8 cellular contexts compared by ENCODE assay signal in genomic region chr10:58064714-58065528, GRCh38.
DNase-seq lines count a peak whose midpoint lies in the region; ATAC-seq and TF ChIP-seq lines count a peak whose summit lies in the region.

No MANE protein-coding gene starts in this region.

- no peaks in the 10 kb centered on the region for H3K9me3 Mint-ChIP-seq in naive B cell

- no peak overlapping the region for H3K4me3 ChIP-seq in HFF-Myc (replicated peaks; ENCODE audit: low read depth, low read length)
- H3K4me3 ChIP-seq in OCI-LY1 (ENCODE audit: low read depth, low read length, poor library complexity, severe bottlenecking), result no peak overlapping the region
- no peak overlapping the region for H3K4me3 ChIP-seq in ectodermal cell (ENCODE audit: insufficient read depth, low read depth, low read length)

- H3K27me3 ChIP-seq in OCI-LY1 (ENCODE audit: insufficient read depth, low read length) (no peaks in the 10 kb centered on the region), ectodermal cell (ENCODE audit: control insufficient read depth, insufficient read depth, low read length, poor library complexity, severe bottlenecking) (no peaks in the 10 kb centered on the region)

- DNase-seq in NOMO-1 treated with DMSO at 0.1 percent for 48 hours (lab: John Stamatoyannopoulos, UW; ENCODE audit: unreplicated experiment) (peak; percentile 15), NOMO-1 (lab: John Stamatoyannopoulos, UW; ENCODE audit: unreplicated experiment in 2 of 2) (no peak), HFF-Myc (ENCODE audit: extremely low read depth, low read depth) (peak; percentile 42), naive B cell (peak; percentile 2)

- H3K4me1 Mint-ChIP-seq in naive B cell, result no peaks in the 10 kb centered on the region

- H3K36me3 ChIP-seq in OCI-LY1 (ENCODE audit: insufficient read depth, low read length) (no peaks in the 10 kb centered on the region), ectodermal cell (ENCODE audit: control insufficient read depth, insufficient read depth, low read length) (no peaks in the 10 kb centered on the region)

- H2AFZ ChIP-seq in OCI-LY1 (ENCODE audit: low read length), result no peak overlapping the region

- H3K9ac ChIP-seq in OCI-LY1 (ENCODE audit: low read length), result no peak overlapping the region

- H3K9me2 ChIP-seq in OCI-LY1 (ENCODE audit: low read depth, low read length), result no peaks in the 10 kb centered on the region

- H3K27ac ChIP-seq in OCI-LY1 (ENCODE audit: low read depth, low read length, poor library complexity, severe bottlenecking) (no peak overlapping the region), ectodermal cell (ENCODE audit: insufficient read depth, low read depth, low read length, poor library complexity, severe bottlenecking) (peak overlapping the region; percentile 36)

- H3K9me3 ChIP-seq in OCI-LY1 (ENCODE audit: low read length) (no peaks in the 10 kb centered on the region), ectodermal cell (ENCODE audit: control insufficient read depth, low read length) (no peaks in the 10 kb centered on the region)

- peaks cover 8 to 19% (median 17%) of the 10 kb centered on the region in 3 donors for H3K27me3 Mint-ChIP-seq in naive B cell

- H3K4me1 ChIP-seq in OCI-LY1 (ENCODE audit: insufficient read depth, low read length, severe bottlenecking) (no peaks in the 10 kb centered on the region), ectodermal cell (ENCODE audit: control insufficient read depth, insufficient read depth, low read length) (peaks cover 3% of the 10 kb centered on the region)

- H3K36me3 Mint-ChIP-seq in naive B cell, result no peaks in the 10 kb centered on the region

- 59 to 64% methylated on average over 3 to 4 of the region's 4 CpGs for WGBS in ectodermal cell, 2 experiments

- H3K27ac Mint-ChIP-seq in naive B cell, result no peak overlapping the region

- ATAC-seq in naive B cell (ENCODE audit: low read depth in 2 of 2), result no peak
- no peak for ATAC-seq in GM21381 (IDR thresholded peaks at IDR 0.05; ENCODE audit: unreplicated experiment)
- ATAC-seq in HG03039 (IDR thresholded peaks at IDR 0.05; ENCODE audit: unreplicated experiment), result no peak

- TF ChIP-seq CTCF in HFF-Myc (IDR thresholded peaks at IDR 0.05; ENCODE audit: low read depth, low read length, missing control alignments) (peak; percentile 81), OCI-LY1 (IDR thresholded peaks at IDR 0.05; ENCODE audit: low read length) (peak; percentile 55)

- H4K20me1 ChIP-seq in OCI-LY1 (ENCODE audit: insufficient read depth, low read length), result no peaks in the 10 kb centered on the region

- no peak overlapping the region for H3K4me2 ChIP-seq in OCI-LY1 (ENCODE audit: low read length)

- no peak overlapping the region for H3K4me3 Mint-ChIP-seq in naive B cell

- no peaks in the 10 kb centered on the region for H3F3A ChIP-seq in OCI-LY1 (ENCODE audit: insufficient read depth, low read length)

- no peaks in the 10 kb centered on the region for H3K79me2 ChIP-seq in OCI-LY1 (ENCODE audit: insufficient read depth, low read length)

Comparison
In these comparisons a context has a peak if more than half of its experiments do, and no peak if none do; other contexts are left out.
1. DNase-seq: peak in NOMO-1 treated with DMSO at 0.1 percent for 48 hours (single experiment), HFF-Myc (single experiment) and naive B cell (single experiment); none in NOMO-1 (0 of 2).